In genomic region chr6:148768646-148769270, GRCh38 we compare ENCODE assay signal across 20 cellular contexts. TPM values are rescaled to one million over a fixed set of nuclear protein-coding genes. Genes with fewer than 3 reads are reported as not detected.
DNase-seq lines count a peak whose midpoint lies in the region; ATAC-seq and TF ChIP-seq lines count a peak whose summit lies in the region.
"Had no signal": no experiment of that assay in that cellular context is flagged by ENCODE, and none has a peak within 500 bp of the region (broad histone marks: within the 10 kb centered on the region; RNA-seq: fewer than 3 reads in every experiment).

No MANE protein-coding gene starts in this region.

- no peaks in the 10 kb centered on the region for H3K36me3 ChIP-seq in left ventricle myocardium inferior
- H3K36me3 ChIP-seq in upper lobe of right lung: no peaks in the 10 kb centered on the region
- H3K36me3 ChIP-seq: BLaER1 had no signal

- peak overlapping the region; percentile 72 for H3K27ac Mint-ChIP-seq in glutamatergic neuron (ENCODE audit: unreplicated experiment)
- H3K27ac Mint-ChIP-seq: CD8-positive, alpha-beta T cell; HFFc6; IgD-negative memory B cell had no signal

- intact Hi-C loops in Right ventricle myocardium superior (cut with DNase I) (no loop called here), left ventricle myocardium inferior (cut with micrococcal nuclease) (no loop called here), upper lobe of right lung (cut with DNase I) (no loop called here)

- H3K4me1 ChIP-seq in left ventricle myocardium inferior (peaks cover 12% of the 10 kb centered on the region), upper lobe of right lung (peaks cover 7% of the 10 kb centered on the region)

- H3K27me3 ChIP-seq in left ventricle myocardium inferior (ENCODE audit: low read depth) (no peaks in the 10 kb centered on the region), upper lobe of right lung (no peaks in the 10 kb centered on the region)
- H3K27me3 ChIP-seq: BLaER1 had no signal

- TF ChIP-seq CTCF in left ventricle myocardium inferior (IDR thresholded peaks at IDR 0.05; ENCODE audit: borderline replicate concordance) (no peak), glutamatergic neuron (IDR thresholded peaks at IDR 0.05; ENCODE audit: partially characterized antibody, unreplicated experiment) (no peak), upper lobe of right lung (IDR thresholded peaks at IDR 0.05) (no peak)

- H3K4me1 Mint-ChIP-seq in glutamatergic neuron (ENCODE audit: low read depth, unreplicated experiment): peaks cover 14% of the 10 kb centered on the region

- no peak overlapping the region for H3K4me3 Mint-ChIP-seq in glutamatergic neuron (ENCODE audit: unreplicated experiment)
- H3K4me3 Mint-ChIP-seq: CD8-positive, alpha-beta T cell; HFFc6 had no signal

- H3K27me3 Mint-ChIP-seq in glutamatergic neuron (ENCODE audit: unreplicated experiment): no peaks in the 10 kb centered on the region
- H3K27me3 Mint-ChIP-seq: IgD-negative memory B cell had no signal

- ATAC-seq in Right ventricle myocardium superior (ENCODE audit: poor library complexity) (peak; percentile 27), upper lobe of right lung (peak; percentile 38)
- ATAC-seq: CD8-positive, alpha-beta T cell; PC-3 had no signal

- no peak for DNase-seq in Right ventricle myocardium superior
- DNase-seq in left ventricle myocardium inferior: no peak
- peak; percentile 15 for DNase-seq in NCI-H2171 (lab: John Stamatoyannopoulos, UW)
- no peak for DNase-seq in glutamatergic neuron
- DNase-seq in upper lobe of right lung: no peak
- DNase-seq in amniotic stem cell (lab: John Stamatoyannopoulos, UW): no peak
- no peak for DNase-seq in LoVo (ENCODE audit: low spot score)
- DNase-seq in DMS79 treated with DMSO at 0.1 percent for 48 hours (lab: John Stamatoyannopoulos, UW): no peak
- DNase-seq: CD8-positive, alpha-beta T cell; DND-41; GF-D8; GM23248; HFFc6; Kasumi-1; NCI-H187 treated with DMSO at 0.1 percent for 48 hours; NCI-H510A; NCI-H774; PC-3 had no signal

- H3K4me3 ChIP-seq in left ventricle myocardium inferior (no peak overlapping the region), upper lobe of right lung (no peak overlapping the region)
- H3K4me3 ChIP-seq: BLaER1, GM23248 had no signal

- H3K9me3 Mint-ChIP-seq in glutamatergic neuron (ENCODE audit: unreplicated experiment): peaks cover 4% of the 10 kb centered on the region
- H3K9me3 Mint-ChIP-seq: CD8-positive, alpha-beta T cell; HFFc6; IgD-negative memory B cell had no signal

- H3K9me3 ChIP-seq in left ventricle myocardium inferior (replicated peaks): peaks cover 1% of the 10 kb centered on the region
- no peaks in the 10 kb centered on the region for H3K9me3 ChIP-seq in upper lobe of right lung
- H3K9me3 ChIP-seq: BLaER1 had no signal

- H3K36me3 Mint-ChIP-seq in glutamatergic neuron (ENCODE audit: unreplicated experiment): peaks cover under 1% of the 10 kb centered on the region
- H3K36me3 Mint-ChIP-seq: CD8-positive, alpha-beta T cell; IgD-negative memory B cell had no signal

- H3K27ac ChIP-seq in left ventricle myocardium inferior (replicated peaks) (no peak overlapping the region), upper lobe of right lung (no peak overlapping the region)
- H3K27ac ChIP-seq: BLaER1, GM23248 had no signal

RNA-seq across cellular contexts. Expression of gene UST, which starts 21.9 kb away (rescaled TPM):
- total RNA-seq in Right ventricle myocardium superior: 3.9 TPM
- 3.3 TPM for total RNA-seq in left ventricle myocardium inferior
- 11.2 TPM for total RNA-seq in glutamatergic neuron (ENCODE audit: unreplicated experiment)
- total RNA-seq in upper lobe of right lung: 11.8 TPM
